ENCODE assay signal across 1 cellular context in genomic region chr6:33250731-33251130, GRCh38.
TF ChIP-seq lines count a peak whose summit lies in the region.

No MANE protein-coding gene starts in this region.

TF ChIP-seq in GM23338, 12 proteins besides CTCF, POLR2A, EP300 and RAD21 (continued from another document):
- TF ChIP-seq REST (IDR thresholded peaks at IDR 0.05; ENCODE audit: unreplicated experiment): no peak
- no peak for TF ChIP-seq EZH2phosphoT487 (IDR thresholded peaks at IDR 0.05; ENCODE audit: unreplicated experiment)
- TF ChIP-seq NANOG (IDR thresholded peaks at IDR 0.05; ENCODE audit: borderline replicate concordance): no peak
